In the genomic region with DNA sequence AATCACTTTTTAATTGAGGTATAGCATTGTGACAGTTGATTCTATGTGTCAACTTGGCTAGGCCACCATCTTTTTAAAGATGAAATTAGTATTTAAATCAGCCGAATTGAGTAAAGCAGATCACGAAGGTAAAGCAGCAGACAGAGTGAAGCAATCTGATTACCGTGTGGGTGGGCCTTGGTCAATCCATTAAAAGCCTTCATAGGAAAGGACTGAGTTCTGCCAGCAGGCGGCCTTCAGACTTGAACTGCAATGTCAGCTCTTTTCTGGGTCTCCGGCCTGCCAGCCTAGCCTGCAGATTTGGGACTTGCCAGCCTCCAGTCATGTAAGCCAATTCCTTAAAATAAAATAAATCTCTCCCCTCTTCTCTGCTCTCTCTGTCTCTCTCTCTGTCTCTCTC, we compare ENCODE assay signal across 1 cellular context.
TF ChIP-seq lines count a peak whose summit lies in the region.

No MANE protein-coding gene starts in this region.

TF ChIP-seq in WTC11, 78 proteins besides CTCF, POLR2A, EP300 and RAD21 (continued from another document):
- TF ChIP-seq, protein P1, sequence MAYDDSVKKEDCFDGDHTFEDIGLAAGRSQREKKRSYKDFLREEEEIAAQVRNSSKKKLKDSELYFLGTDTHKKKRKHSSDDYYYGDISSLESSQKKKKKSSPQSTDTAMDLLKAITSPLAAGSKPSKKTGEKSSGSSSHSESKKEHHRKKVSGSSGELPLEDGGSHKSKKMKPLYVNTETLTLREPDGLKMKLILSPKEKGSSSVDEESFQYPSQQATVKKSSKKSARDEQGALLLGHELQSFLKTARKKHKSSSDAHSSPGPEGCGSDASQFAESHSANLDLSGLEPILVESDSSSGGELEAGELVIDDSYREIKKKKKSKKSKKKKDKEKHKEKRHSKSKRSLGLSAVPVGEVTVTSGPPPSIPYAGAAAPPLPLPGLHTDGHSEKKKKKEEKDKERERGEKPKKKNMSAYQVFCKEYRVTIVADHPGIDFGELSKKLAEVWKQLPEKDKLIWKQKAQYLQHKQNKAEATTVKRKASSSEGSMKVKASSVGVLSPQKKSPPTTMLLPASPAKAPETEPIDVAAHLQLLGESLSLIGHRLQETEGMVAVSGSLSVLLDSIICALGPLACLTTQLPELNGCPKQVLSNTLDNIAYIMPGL (CRISPR knock-in tag; IDR thresholded peaks at IDR 0.05): no peak
- TF ChIP-seq OVOL2 (CRISPR knock-in tag; IDR thresholded peaks at IDR 0.05; ENCODE audit: borderline replicate concordance) (no peak), NR2C2 (CRISPR knock-in tag; IDR thresholded peaks at IDR 0.05) (no peak), ESRRA (CRISPR knock-in tag; IDR thresholded peaks at IDR 0.05; ENCODE audit: borderline replicate concordance) (no peak), CREM (CRISPR knock-in tag; IDR thresholded peaks at IDR 0.05) (no peak), FOXK1 (CRISPR knock-in tag; IDR thresholded peaks at IDR 0.05) (no peak), HMGA2 (CRISPR knock-in tag; IDR thresholded peaks at IDR 0.05) (no peak)
- TF ChIP-seq, protein P2, sequence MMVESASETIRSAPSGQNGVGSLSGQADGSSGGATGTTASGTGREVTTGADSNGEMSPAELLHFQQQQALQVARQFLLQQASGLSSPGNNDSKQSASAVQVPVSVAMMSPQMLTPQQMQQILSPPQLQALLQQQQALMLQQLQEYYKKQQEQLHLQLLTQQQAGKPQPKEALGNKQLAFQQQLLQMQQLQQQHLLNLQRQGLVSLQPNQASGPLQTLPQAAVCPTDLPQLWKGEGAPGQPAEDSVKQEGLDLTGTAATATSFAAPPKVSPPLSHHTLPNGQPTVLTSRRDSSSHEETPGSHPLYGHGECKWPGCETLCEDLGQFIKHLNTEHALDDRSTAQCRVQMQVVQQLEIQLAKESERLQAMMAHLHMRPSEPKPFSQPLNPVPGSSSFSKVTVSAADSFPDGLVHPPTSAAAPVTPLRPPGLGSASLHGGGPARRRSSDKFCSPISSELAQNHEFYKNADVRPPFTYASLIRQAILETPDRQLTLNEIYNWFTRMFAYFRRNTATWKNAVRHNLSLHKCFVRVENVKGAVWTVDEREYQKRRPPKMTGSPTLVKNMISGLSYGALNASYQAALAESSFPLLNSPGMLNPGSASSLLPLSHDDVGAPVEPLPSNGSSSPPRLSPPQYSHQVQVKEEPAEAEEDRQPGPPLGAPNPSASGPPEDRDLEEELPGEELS (CRISPR knock-in tag; IDR thresholded peaks at IDR 0.05): no peak
- TF ChIP-seq, protein P3, sequence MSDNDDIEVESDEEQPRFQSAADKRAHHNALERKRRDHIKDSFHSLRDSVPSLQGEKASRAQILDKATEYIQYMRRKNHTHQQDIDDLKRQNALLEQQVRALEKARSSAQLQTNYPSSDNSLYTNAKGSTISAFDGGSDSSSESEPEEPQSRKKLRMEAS (CRISPR knock-in tag; IDR thresholded peaks at IDR 0.05): no peak
- TF ChIP-seq, protein P4, sequence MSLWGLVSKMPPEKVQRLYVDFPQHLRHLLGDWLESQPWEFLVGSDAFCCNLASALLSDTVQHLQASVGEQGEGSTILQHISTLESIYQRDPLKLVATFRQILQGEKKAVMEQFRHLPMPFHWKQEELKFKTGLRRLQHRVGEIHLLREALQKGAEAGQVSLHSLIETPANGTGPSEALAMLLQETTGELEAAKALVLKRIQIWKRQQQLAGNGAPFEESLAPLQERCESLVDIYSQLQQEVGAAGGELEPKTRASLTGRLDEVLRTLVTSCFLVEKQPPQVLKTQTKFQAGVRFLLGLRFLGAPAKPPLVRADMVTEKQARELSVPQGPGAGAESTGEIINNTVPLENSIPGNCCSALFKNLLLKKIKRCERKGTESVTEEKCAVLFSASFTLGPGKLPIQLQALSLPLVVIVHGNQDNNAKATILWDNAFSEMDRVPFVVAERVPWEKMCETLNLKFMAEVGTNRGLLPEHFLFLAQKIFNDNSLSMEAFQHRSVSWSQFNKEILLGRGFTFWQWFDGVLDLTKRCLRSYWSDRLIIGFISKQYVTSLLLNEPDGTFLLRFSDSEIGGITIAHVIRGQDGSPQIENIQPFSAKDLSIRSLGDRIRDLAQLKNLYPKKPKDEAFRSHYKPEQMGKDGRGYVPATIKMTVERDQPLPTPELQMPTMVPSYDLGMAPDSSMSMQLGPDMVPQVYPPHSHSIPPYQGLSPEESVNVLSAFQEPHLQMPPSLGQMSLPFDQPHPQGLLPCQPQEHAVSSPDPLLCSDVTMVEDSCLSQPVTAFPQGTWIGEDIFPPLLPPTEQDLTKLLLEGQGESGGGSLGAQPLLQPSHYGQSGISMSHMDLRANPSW (CRISPR knock-in tag; conservative IDR thresholded peaks at IDR 0.05; ENCODE audit: low read depth): no peak
- TF ChIP-seq, protein P5, sequence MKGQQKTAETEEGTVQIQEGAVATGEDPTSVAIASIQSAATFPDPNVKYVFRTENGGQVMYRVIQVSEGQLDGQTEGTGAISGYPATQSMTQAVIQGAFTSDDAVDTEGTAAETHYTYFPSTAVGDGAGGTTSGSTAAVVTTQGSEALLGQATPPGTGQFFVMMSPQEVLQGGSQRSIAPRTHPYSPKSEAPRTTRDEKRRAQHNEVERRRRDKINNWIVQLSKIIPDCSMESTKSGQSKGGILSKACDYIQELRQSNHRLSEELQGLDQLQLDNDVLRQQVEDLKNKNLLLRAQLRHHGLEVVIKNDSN (CRISPR knock-in tag; IDR thresholded peaks at IDR 0.05): no peak
- TF ChIP-seq, protein P6, sequence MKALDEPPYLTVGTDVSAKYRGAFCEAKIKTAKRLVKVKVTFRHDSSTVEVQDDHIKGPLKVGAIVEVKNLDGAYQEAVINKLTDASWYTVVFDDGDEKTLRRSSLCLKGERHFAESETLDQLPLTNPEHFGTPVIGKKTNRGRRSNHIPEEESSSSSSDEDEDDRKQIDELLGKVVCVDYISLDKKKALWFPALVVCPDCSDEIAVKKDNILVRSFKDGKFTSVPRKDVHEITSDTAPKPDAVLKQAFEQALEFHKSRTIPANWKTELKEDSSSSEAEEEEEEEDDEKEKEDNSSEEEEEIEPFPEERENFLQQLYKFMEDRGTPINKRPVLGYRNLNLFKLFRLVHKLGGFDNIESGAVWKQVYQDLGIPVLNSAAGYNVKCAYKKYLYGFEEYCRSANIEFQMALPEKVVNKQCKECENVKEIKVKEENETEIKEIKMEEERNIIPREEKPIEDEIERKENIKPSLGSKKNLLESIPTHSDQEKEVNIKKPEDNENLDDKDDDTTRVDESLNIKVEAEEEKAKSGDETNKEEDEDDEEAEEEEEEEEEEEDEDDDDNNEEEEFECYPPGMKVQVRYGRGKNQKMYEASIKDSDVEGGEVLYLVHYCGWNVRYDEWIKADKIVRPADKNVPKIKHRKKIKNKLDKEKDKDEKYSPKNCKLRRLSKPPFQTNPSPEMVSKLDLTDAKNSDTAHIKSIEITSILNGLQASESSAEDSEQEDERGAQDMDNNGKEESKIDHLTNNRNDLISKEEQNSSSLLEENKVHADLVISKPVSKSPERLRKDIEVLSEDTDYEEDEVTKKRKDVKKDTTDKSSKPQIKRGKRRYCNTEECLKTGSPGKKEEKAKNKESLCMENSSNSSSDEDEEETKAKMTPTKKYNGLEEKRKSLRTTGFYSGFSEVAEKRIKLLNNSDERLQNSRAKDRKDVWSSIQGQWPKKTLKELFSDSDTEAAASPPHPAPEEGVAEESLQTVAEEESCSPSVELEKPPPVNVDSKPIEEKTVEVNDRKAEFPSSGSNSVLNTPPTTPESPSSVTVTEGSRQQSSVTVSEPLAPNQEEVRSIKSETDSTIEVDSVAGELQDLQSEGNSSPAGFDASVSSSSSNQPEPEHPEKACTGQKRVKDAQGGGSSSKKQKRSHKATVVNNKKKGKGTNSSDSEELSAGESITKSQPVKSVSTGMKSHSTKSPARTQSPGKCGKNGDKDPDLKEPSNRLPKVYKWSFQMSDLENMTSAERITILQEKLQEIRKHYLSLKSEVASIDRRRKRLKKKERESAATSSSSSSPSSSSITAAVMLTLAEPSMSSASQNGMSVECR (CRISPR knock-in tag; IDR thresholded peaks at IDR 0.05; ENCODE audit: borderline replicate concordance): no peak
- TF ChIP-seq, protein P7, sequence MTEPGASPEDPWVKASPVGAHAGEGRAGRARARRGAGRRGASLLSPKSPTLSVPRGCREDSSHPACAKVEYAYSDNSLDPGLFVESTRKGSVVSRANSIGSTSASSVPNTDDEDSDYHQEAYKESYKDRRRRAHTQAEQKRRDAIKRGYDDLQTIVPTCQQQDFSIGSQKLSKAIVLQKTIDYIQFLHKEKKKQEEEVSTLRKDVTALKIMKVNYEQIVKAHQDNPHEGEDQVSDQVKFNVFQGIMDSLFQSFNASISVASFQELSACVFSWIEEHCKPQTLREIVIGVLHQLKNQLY (CRISPR knock-in tag; IDR thresholded peaks at IDR 0.05): no peak
- TF ChIP-seq, protein P8, sequence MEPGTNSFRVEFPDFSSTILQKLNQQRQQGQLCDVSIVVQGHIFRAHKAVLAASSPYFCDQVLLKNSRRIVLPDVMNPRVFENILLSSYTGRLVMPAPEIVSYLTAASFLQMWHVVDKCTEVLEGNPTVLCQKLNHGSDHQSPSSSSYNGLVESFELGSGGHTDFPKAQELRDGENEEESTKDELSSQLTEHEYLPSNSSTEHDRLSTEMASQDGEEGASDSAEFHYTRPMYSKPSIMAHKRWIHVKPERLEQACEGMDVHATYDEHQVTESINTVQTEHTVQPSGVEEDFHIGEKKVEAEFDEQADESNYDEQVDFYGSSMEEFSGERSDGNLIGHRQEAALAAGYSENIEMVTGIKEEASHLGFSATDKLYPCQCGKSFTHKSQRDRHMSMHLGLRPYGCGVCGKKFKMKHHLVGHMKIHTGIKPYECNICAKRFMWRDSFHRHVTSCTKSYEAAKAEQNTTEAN (CRISPR knock-in tag; IDR thresholded peaks at IDR 0.05): no peak
TF ChIP-seq in WTC11: peak in this region for 0.
